1 cellular context compared by ENCODE assay signal in the genomic region with DNA sequence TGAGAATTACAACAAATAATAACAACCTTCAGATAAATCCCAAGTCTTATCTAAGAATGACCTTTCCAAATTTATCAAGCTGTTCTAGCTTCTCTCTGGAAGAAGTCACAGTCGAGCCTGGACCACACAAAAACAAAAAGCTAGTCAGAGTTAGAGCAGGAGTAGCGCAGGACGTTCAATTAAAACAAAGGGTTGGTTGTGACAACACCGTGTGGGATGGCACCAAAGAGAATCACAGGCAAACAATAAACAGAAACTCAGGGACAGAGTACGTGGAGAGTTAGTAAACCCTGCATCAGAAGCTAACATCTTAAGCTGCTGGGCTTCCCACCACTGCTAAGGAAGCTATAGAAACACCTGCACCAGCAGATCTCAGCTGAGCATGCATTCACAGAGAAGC.
TF ChIP-seq lines count a peak whose summit lies in the region.

No MANE protein-coding gene starts in this region.

TF ChIP-seq in HepG2, 621 proteins besides CTCF, POLR2A, EP300 and RAD21 (continued from another document):
- TF ChIP-seq GLI4 (CRISPR knock-in tag; IDR thresholded peaks at IDR 0.05; ENCODE audit: borderline replicate concordance): no peak
- peak; percentile 59 for TF ChIP-seq FOXA3 (CRISPR knock-in tag; IDR thresholded peaks at IDR 0.05)
- TF ChIP-seq, protein P1, sequence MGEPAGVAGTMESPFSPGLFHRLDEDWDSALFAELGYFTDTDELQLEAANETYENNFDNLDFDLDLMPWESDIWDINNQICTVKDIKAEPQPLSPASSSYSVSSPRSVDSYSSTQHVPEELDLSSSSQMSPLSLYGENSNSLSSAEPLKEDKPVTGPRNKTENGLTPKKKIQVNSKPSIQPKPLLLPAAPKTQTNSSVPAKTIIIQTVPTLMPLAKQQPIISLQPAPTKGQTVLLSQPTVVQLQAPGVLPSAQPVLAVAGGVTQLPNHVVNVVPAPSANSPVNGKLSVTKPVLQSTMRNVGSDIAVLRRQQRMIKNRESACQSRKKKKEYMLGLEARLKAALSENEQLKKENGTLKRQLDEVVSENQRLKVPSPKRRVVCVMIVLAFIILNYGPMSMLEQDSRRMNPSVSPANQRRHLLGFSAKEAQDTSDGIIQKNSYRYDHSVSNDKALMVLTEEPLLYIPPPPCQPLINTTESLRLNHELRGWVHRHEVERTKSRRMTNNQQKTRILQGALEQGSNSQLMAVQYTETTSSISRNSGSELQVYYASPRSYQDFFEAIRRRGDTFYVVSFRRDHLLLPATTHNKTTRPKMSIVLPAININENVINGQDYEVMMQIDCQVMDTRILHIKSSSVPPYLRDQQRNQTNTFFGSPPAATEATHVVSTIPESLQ (CRISPR knock-in tag; conservative IDR thresholded peaks at IDR 0.05): no peak
- TF ChIP-seq XRCC5 (optimal IDR thresholded peaks at IDR 0.05; ENCODE audit: low read length): peak; percentile 20
- TF ChIP-seq SAP130 (CRISPR knock-in tag; IDR thresholded peaks at IDR 0.05; ENCODE audit: low read depth): peak; percentile 48; the same call in 1 of the 2 replicates
- TF ChIP-seq ERF (CRISPR knock-in tag; IDR thresholded peaks at IDR 0.05): 0 out of 2 replicates have a peak, but pooled peaks have one; percentile 45
- TF ChIP-seq, protein P2, sequence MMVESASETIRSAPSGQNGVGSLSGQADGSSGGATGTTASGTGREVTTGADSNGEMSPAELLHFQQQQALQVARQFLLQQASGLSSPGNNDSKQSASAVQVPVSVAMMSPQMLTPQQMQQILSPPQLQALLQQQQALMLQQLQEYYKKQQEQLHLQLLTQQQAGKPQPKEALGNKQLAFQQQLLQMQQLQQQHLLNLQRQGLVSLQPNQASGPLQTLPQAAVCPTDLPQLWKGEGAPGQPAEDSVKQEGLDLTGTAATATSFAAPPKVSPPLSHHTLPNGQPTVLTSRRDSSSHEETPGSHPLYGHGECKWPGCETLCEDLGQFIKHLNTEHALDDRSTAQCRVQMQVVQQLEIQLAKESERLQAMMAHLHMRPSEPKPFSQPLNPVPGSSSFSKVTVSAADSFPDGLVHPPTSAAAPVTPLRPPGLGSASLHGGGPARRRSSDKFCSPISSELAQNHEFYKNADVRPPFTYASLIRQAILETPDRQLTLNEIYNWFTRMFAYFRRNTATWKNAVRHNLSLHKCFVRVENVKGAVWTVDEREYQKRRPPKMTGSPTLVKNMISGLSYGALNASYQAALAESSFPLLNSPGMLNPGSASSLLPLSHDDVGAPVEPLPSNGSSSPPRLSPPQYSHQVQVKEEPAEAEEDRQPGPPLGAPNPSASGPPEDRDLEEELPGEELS (CRISPR knock-in tag; IDR thresholded peaks at IDR 0.05): peak; percentile 79
- TF ChIP-seq ZNF670 (CRISPR knock-in tag; IDR thresholded peaks at IDR 0.05; ENCODE audit: borderline replicate concordance): no peak
- 0 out of 2 replicates have a peak, but pooled peaks have one; percentile 30 for TF ChIP-seq MIER3 (CRISPR knock-in tag; IDR thresholded peaks at IDR 0.05; ENCODE audit: borderline replicate concordance)
- TF ChIP-seq IRF2 (CRISPR knock-in tag; IDR thresholded peaks at IDR 0.05): peak; percentile 46; the same call in 1 of the 2 replicates
- 0 out of 2 replicates have a peak, but pooled peaks have one; percentile 21 for TF ChIP-seq SSRP1 (CRISPR knock-in tag; IDR thresholded peaks at IDR 0.05)
- no peak for TF ChIP-seq SOX6 (IDR thresholded peaks at IDR 0.05)
- peak; percentile 75 for TF ChIP-seq SOX6 (CRISPR knock-in tag; IDR thresholded peaks at IDR 0.05)
- TF ChIP-seq, protein P3, sequence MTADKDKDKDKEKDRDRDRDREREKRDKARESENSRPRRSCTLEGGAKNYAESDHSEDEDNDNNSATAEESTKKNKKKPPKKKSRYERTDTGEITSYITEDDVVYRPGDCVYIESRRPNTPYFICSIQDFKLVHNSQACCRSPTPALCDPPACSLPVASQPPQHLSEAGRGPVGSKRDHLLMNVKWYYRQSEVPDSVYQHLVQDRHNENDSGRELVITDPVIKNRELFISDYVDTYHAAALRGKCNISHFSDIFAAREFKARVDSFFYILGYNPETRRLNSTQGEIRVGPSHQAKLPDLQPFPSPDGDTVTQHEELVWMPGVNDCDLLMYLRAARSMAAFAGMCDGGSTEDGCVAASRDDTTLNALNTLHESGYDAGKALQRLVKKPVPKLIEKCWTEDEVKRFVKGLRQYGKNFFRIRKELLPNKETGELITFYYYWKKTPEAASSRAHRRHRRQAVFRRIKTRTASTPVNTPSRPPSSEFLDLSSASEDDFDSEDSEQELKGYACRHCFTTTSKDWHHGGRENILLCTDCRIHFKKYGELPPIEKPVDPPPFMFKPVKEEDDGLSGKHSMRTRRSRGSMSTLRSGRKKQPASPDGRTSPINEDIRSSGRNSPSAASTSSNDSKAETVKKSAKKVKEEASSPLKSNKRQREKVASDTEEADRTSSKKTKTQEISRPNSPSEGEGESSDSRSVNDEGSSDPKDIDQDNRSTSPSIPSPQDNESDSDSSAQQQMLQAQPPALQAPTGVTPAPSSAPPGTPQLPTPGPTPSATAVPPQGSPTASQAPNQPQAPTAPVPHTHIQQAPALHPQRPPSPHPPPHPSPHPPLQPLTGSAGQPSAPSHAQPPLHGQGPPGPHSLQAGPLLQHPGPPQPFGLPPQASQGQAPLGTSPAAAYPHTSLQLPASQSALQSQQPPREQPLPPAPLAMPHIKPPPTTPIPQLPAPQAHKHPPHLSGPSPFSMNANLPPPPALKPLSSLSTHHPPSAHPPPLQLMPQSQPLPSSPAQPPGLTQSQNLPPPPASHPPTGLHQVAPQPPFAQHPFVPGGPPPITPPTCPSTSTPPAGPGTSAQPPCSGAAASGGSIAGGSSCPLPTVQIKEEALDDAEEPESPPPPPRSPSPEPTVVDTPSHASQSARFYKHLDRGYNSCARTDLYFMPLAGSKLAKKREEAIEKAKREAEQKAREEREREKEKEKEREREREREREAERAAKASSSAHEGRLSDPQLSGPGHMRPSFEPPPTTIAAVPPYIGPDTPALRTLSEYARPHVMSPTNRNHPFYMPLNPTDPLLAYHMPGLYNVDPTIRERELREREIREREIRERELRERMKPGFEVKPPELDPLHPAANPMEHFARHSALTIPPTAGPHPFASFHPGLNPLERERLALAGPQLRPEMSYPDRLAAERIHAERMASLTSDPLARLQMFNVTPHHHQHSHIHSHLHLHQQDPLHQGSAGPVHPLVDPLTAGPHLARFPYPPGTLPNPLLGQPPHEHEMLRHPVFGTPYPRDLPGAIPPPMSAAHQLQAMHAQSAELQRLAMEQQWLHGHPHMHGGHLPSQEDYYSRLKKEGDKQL (CRISPR knock-in tag; IDR thresholded peaks at IDR 0.05; ENCODE audit: low read depth): no peak
- TF ChIP-seq FOXK1 (CRISPR knock-in tag; IDR thresholded peaks at IDR 0.05; ENCODE audit: borderline replicate concordance, low read depth): peak; percentile 52; the same call in 1 of the 2 replicates
- TF ChIP-seq HNRNPUL1 (IDR thresholded peaks at IDR 0.05; ENCODE audit: low read depth, low read length): no peak
- 0 out of 2 replicates have a peak, but pooled peaks have one; percentile 15 for TF ChIP-seq TBX2 (CRISPR knock-in tag; IDR thresholded peaks at IDR 0.05; ENCODE audit: borderline replicate concordance)
- TF ChIP-seq, protein P4, sequence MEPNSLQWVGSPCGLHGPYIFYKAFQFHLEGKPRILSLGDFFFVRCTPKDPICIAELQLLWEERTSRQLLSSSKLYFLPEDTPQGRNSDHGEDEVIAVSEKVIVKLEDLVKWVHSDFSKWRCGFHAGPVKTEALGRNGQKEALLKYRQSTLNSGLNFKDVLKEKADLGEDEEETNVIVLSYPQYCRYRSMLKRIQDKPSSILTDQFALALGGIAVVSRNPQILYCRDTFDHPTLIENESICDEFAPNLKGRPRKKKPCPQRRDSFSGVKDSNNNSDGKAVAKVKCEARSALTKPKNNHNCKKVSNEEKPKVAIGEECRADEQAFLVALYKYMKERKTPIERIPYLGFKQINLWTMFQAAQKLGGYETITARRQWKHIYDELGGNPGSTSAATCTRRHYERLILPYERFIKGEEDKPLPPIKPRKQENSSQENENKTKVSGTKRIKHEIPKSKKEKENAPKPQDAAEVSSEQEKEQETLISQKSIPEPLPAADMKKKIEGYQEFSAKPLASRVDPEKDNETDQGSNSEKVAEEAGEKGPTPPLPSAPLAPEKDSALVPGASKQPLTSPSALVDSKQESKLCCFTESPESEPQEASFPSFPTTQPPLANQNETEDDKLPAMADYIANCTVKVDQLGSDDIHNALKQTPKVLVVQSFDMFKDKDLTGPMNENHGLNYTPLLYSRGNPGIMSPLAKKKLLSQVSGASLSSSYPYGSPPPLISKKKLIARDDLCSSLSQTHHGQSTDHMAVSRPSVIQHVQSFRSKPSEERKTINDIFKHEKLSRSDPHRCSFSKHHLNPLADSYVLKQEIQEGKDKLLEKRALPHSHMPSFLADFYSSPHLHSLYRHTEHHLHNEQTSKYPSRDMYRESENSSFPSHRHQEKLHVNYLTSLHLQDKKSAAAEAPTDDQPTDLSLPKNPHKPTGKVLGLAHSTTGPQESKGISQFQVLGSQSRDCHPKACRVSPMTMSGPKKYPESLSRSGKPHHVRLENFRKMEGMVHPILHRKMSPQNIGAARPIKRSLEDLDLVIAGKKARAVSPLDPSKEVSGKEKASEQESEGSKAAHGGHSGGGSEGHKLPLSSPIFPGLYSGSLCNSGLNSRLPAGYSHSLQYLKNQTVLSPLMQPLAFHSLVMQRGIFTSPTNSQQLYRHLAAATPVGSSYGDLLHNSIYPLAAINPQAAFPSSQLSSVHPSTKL (CRISPR knock-in tag; IDR thresholded peaks at IDR 0.05): peak; percentile 55
- TF ChIP-seq KAT8 (CRISPR knock-in tag; IDR thresholded peaks at IDR 0.05): 0 out of 2 replicates have a peak, but pooled peaks have one; percentile 15
- peak; percentile 29; the same call in 1 of the 2 replicates for TF ChIP-seq POLR2G (IDR thresholded peaks at IDR 0.05; ENCODE audit: low read depth, low read length)
- peak; percentile 8 for TF ChIP-seq TEAD3 (CRISPR knock-in tag; optimal IDR thresholded peaks at IDR 0.05; ENCODE audit: borderline replicate concordance)
- no peak for TF ChIP-seq MLLT10 (CRISPR knock-in tag; IDR thresholded peaks at IDR 0.05)
- TF ChIP-seq REPIN1 (CRISPR knock-in tag; IDR thresholded peaks at IDR 0.05; ENCODE audit: borderline replicate concordance, low read depth): no peak
- peak; percentile 80; the same call in 1 of the 2 replicates for TF ChIP-seq SOX5 (CRISPR knock-in tag; IDR thresholded peaks at IDR 0.05; ENCODE audit: borderline replicate concordance)
- TF ChIP-seq NCOA5 (CRISPR knock-in tag; IDR thresholded peaks at IDR 0.05): no peak
- peak; percentile 23; the same call in 1 of the 2 replicates for TF ChIP-seq ETV5 (CRISPR knock-in tag; IDR thresholded peaks at IDR 0.05; ENCODE audit: borderline replicate concordance)
- TF ChIP-seq FOSL2 (CRISPR knock-in tag; IDR thresholded peaks at IDR 0.05): peak; percentile 40; the same call in 1 of the 2 replicates
- TF ChIP-seq, protein P5, sequence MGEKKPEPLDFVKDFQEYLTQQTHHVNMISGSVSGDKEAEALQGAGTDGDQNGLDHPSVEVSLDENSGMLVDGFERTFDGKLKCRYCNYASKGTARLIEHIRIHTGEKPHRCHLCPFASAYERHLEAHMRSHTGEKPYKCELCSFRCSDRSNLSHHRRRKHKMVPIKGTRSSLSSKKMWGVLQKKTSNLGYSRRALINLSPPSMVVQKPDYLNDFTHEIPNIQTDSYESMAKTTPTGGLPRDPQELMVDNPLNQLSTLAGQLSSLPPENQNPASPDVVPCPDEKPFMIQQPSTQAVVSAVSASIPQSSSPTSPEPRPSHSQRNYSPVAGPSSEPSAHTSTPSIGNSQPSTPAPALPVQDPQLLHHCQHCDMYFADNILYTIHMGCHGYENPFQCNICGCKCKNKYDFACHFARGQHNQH (CRISPR knock-in tag; IDR thresholded peaks at IDR 0.05): 0 out of 2 replicates have a peak, but pooled peaks have one; percentile 38
- no peak for TF ChIP-seq SRSF4 (IDR thresholded peaks at IDR 0.05; ENCODE audit: low read depth, low read length, poor library complexity, severe bottlenecking)
- no peak for TF ChIP-seq ZSCAN5A (CRISPR knock-in tag; IDR thresholded peaks at IDR 0.05; ENCODE audit: borderline replicate concordance)
- TF ChIP-seq SOX13 (IDR thresholded peaks at IDR 0.05): 0 out of 2 replicates have a peak, but pooled peaks have one; percentile 38
- peak in 1 of 2 experiments; percentile 85; a peak in 2 of 4 replicates for TF ChIP-seq SOX13 (CRISPR knock-in tag; conservative IDR thresholded peaks at IDR 0.05 in 1 of 2, IDR thresholded peaks at IDR 0.05 in 1 of 2)
- TF ChIP-seq HMG20A (CRISPR knock-in tag; IDR thresholded peaks at IDR 0.05; ENCODE audit: borderline replicate concordance): 0 out of 2 replicates have a peak, but pooled peaks have one; percentile 42
- no peak for TF ChIP-seq FOXP1 (IDR thresholded peaks at IDR 0.05)
- peak; percentile 81 for TF ChIP-seq FOXP1 (CRISPR knock-in tag; IDR thresholded peaks at IDR 0.05)
- TF ChIP-seq RXRB (CRISPR knock-in tag; IDR thresholded peaks at IDR 0.05; ENCODE audit: borderline replicate concordance): peak; percentile 11; the same call in 1 of the 2 replicates
- no peak for TF ChIP-seq TCF12 (IDR thresholded peaks at IDR 0.05)
- no peak for TF ChIP-seq TCF12 (CRISPR knock-in tag; IDR thresholded peaks at IDR 0.05)
- peak; percentile 51; the same call in 1 of the 2 replicates for TF ChIP-seq FOXO1 (CRISPR knock-in tag; IDR thresholded peaks at IDR 0.05)
- TF ChIP-seq RFX5 (IDR thresholded peaks at IDR 0.05; ENCODE audit: low read depth, low read length): no peak
- TF ChIP-seq RCOR2 (CRISPR knock-in tag; IDR thresholded peaks at IDR 0.05): peak; percentile 13; the same call in 1 of the 2 replicates
- TF ChIP-seq ZBTB7A (CRISPR knock-in tag; IDR thresholded peaks at IDR 0.05): no peak
- peak; percentile 57 for TF ChIP-seq GATAD2A (CRISPR knock-in tag; IDR thresholded peaks at IDR 0.05)
